ENCODE assay signal across 12 cellular contexts in the genomic region with DNA sequence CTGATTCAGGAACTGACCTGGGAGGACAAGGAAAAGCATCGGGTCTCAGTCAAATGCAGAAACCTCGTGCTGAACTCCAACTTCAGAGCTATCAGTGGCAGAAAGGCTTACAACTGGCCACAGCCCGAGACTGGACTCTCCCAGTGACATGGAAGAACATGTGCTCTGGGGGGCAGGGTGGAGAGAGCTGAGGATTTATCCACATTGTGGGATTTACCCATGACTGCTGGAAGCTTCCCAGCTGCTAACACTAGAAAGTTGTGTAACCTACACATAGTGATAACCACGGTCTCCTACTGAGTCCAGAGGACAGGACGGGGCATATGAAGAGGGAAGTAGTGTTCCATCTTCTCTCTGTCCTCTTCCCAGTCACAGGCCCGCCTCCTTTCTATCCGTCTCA.
DNase-seq lines count a peak whose midpoint lies in the region; ATAC-seq, FAIRE-seq and TF ChIP-seq lines count a peak whose summit lies in the region.
"Had no signal": no experiment of that assay in that cellular context is flagged by ENCODE, and none has a peak within 500 bp of the region (broad histone marks: within the 10 kb centered on the region; RNA-seq: fewer than 3 reads in every experiment).

No MANE protein-coding gene starts in this region.

- no peaks in the 10 kb centered on the region for H3K9me3 ChIP-seq in liver (ENCODE audit: control insufficient read depth in 4 of 4, low read length in 3 of 4)
- no peaks in the 10 kb centered on the region for H3K9me3 ChIP-seq in HepG2 (ENCODE audit: low read length)
- H3K9me3 ChIP-seq: Caco-2, pancreas had no signal

- no peak overlapping the region for H3K9ac ChIP-seq in liver (ENCODE audit: low read depth in 1 of 2, low read length in 2 of 2)
- no peak overlapping the region for H3K9ac ChIP-seq in HepG2 (ENCODE audit: insufficient read depth, low read depth, low read length)

- CTCF ChIA-PET in HepG2 (lab: Yijun Ruan, JAX; ENCODE audit: low intra/inter-chr PET ratio, low total read pairs): no interaction called here

- H3K4me3 ChIP-seq in liver (ENCODE audit: low read depth in 1 of 3, low read length in 3 of 3) (no peak overlapping the region), HepG2 (replicated peaks in 1 of 3; ENCODE audit: insufficient read depth in 1 of 3, low read depth in 2 of 3, low read length in 3 of 3) (no peak overlapping the region)
- H3K4me3 ChIP-seq: pancreas had no signal

- peaks cover 0 to 8% (median 7%) of the 10 kb centered on the region in 4 donors for H3K4me1 ChIP-seq in liver (ENCODE audit: control insufficient read depth in 4 of 4, insufficient read depth in 4 of 4, low read length in 3 of 4)
- peaks cover 20% of the 10 kb centered on the region for H3K4me1 ChIP-seq in HepG2 (ENCODE audit: insufficient read depth, low read length)
- H3K4me1 ChIP-seq: Caco-2 had no signal

- H3K27me3 ChIP-seq in liver (ENCODE audit: control insufficient read depth in 4 of 4, insufficient read depth in 4 of 4, low read length in 3 of 4): no peaks in the 10 kb centered on the region
- no peaks in the 10 kb centered on the region for H3K27me3 ChIP-seq in HepG2 (ENCODE audit: control insufficient read depth in 1 of 2, insufficient read depth in 2 of 2, low read length in 2 of 2)
- H3K27me3 ChIP-seq: pancreas had no signal

- in situ Hi-C loops in HepG2 (cut with HindIII; ENCODE audit: extremely low pct_ligation_motif_present, low pct_unique_long_range_greater_than_20kb): no loop called here

- TF ChIP-seq CTCF in liver (IDR thresholded peaks at IDR 0.05; ENCODE audit: low read depth, low read length, missing input control) (no peak), HepG2 (CRISPR knock-in tag; IDR thresholded peaks at IDR 0.05) (no peak), omental fat pad (IDR thresholded peaks at IDR 0.05) (no peak)

- intact Hi-C loops in HepG2 (cut with micrococcal nuclease; ENCODE audit: unreplicated experiment): no loop called here
- intact Hi-C loops in left ventricle myocardium superior (cut with micrococcal nuclease): no loop called here

- TF ChIP-seq EP300 in HepG2 (IDR thresholded peaks at IDR 0.05; ENCODE audit: low read depth in 2 of 2, low read length in 2 of 2) (no peak), HepG2 (CRISPR knock-in tag; IDR thresholded peaks at IDR 0.05; ENCODE audit: borderline replicate concordance) (no peak)

- no peak overlapping the region for H3K4me2 ChIP-seq in HepG2 (ENCODE audit: low read depth, low read length)

- TF ChIP-seq RAD21 in liver (IDR thresholded peaks at IDR 0.05): no peak
- no peak for TF ChIP-seq RAD21 in HepG2 (CRISPR knock-in tag; IDR thresholded peaks at IDR 0.05)

- 45% methylated on average over 7 of the region's 7 CpGs for WGBS in liver
- WGBS in HepG2 (ENCODE audit: low lambda C conversion rate): 39% methylated on average over 7 of the region's 7 CpGs

- H3K79me2 ChIP-seq in HepG2 (ENCODE audit: insufficient read depth, low read length): no peaks in the 10 kb centered on the region

- ATAC-seq in HepG2 (no peak), left ventricle myocardium superior (peak; percentile 66), omental fat pad (ENCODE audit: low FRiP score) (peak; percentile 34)
- ATAC-seq: effector memory CD8-positive, alpha-beta T cell had no signal

- H3K36me3 ChIP-seq in liver (ENCODE audit: control insufficient read depth in 4 of 4, insufficient read depth in 3 of 4, low read depth in 1 of 4, low read length in 3 of 4) (no peaks in the 10 kb centered on the region), HepG2 (replicated peaks in 1 of 2; ENCODE audit: control insufficient read depth in 1 of 2, insufficient read depth in 2 of 2, low read length in 2 of 2) (no peaks in the 10 kb centered on the region)
- H3K36me3 ChIP-seq: pancreas had no signal

- no TSS peak for BruUV-seq in HepG2 (replicated peaks; lab: Mats Ljungman, UMichigan)

- POLR2A ChIA-PET in HepG2 (lab: Yijun Ruan, JAX): interaction anchor here (1.3 kb wide), 1 partner anchor 124 kb away, joined by 4 read pairs; no protein-coding TSS in a partner anchor

- no peaks in the 10 kb centered on the region for H4K20me1 ChIP-seq in HepG2 (ENCODE audit: insufficient read depth, low read length)

- H3K27ac ChIP-seq in liver (ENCODE audit: low read depth in 1 of 2, low read length in 2 of 2): no peak overlapping the region
- no peak overlapping the region for H3K27ac ChIP-seq in HepG2 (ENCODE audit: extremely low read length, insufficient read depth, low read length)

- TF ChIP-seq POLR2A in HepG2 (IDR thresholded peaks at IDR 0.05; ENCODE audit: insufficient read depth in 1 of 2, low read depth in 2 of 2, low read length in 2 of 2): no peak

- FAIRE-seq in HepG2 (lab: Jason Lieb, UNC): no peak
- FAIRE-seq: pancreas had no signal

- no peak overlapping the region for H2AFZ ChIP-seq in HepG2 (ENCODE audit: low read length)

- DNase-seq in HepG2 (ENCODE audit: low spot score) (no peak), left ventricle myocardium superior (peak; percentile 74), omental fat pad (ENCODE audit: low spot score) (no peak), NCI-H510A treated with DMSO at 0.1 percent for 48 hours (lab: John Stamatoyannopoulos, UW) (no peak), DMS 273 treated with DMSO at 0.1 percent for 48 hours (lab: John Stamatoyannopoulos, UW) (no peak), NCI-H774 (lab: John Stamatoyannopoulos, UW) (no peak)
- no peak for DNase-seq in activated CD4-positive, CD25-positive, alpha-beta regulatory T cell (lab: John Stamatoyannopoulos, UW)
- DNase-seq: activated CD4-positive, alpha-beta T cell treated with anti-CD3 and anti-CD28 coated beads for 1 hour; Caco-2; effector memory CD8-positive, alpha-beta T cell had no signal

TF ChIP-seq in liver, 16 proteins besides CTCF, POLR2A, EP300 and RAD21 (continues in another document):
- TF ChIP-seq HNF4G (IDR thresholded peaks at IDR 0.05): no peak
- TF ChIP-seq, protein P1, sequence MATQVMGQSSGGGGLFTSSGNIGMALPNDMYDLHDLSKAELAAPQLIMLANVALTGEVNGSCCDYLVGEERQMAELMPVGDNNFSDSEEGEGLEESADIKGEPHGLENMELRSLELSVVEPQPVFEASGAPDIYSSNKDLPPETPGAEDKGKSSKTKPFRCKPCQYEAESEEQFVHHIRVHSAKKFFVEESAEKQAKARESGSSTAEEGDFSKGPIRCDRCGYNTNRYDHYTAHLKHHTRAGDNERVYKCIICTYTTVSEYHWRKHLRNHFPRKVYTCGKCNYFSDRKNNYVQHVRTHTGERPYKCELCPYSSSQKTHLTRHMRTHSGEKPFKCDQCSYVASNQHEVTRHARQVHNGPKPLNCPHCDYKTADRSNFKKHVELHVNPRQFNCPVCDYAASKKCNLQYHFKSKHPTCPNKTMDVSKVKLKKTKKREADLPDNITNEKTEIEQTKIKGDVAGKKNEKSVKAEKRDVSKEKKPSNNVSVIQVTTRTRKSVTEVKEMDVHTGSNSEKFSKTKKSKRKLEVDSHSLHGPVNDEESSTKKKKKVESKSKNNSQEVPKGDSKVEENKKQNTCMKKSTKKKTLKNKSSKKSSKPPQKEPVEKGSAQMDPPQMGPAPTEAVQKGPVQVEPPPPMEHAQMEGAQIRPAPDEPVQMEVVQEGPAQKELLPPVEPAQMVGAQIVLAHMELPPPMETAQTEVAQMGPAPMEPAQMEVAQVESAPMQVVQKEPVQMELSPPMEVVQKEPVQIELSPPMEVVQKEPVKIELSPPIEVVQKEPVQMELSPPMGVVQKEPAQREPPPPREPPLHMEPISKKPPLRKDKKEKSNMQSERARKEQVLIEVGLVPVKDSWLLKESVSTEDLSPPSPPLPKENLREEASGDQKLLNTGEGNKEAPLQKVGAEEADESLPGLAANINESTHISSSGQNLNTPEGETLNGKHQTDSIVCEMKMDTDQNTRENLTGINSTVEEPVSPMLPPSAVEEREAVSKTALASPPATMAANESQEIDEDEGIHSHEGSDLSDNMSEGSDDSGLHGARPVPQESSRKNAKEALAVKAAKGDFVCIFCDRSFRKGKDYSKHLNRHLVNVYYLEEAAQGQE (IDR thresholded peaks at IDR 0.05): no peak
- TF ChIP-seq SP1 (IDR thresholded peaks at IDR 0.05): no peak
- TF ChIP-seq FOXA1 (IDR thresholded peaks at IDR 0.05): no peak
- no peak for TF ChIP-seq NR2F2 (IDR thresholded peaks at IDR 0.05)
- no peak for TF ChIP-seq HNF4A (conservative IDR thresholded peaks at IDR 0.05)

TF ChIP-seq in HepG2, 621 proteins besides CTCF, POLR2A, EP300 and RAD21:
- TF ChIP-seq TCF7L2 (IDR thresholded peaks at IDR 0.05; ENCODE audit: low read depth, low read length) (no peak), NFE2L1 (CRISPR knock-in tag; IDR thresholded peaks at IDR 0.05; ENCODE audit: borderline replicate concordance) (no peak), ZNF292 (CRISPR knock-in tag; IDR thresholded peaks at IDR 0.05; ENCODE audit: borderline replicate concordance, low read depth) (no peak), DNMT3B (CRISPR knock-in tag; conservative IDR thresholded peaks at IDR 0.05) (no peak), KLF11 (CRISPR knock-in tag; IDR thresholded peaks at IDR 0.05) (no peak), GTF2F1 (IDR thresholded peaks at IDR 0.05; ENCODE audit: low read length) (no peak), ZNF607 (CRISPR knock-in tag; IDR thresholded peaks at IDR 0.05; ENCODE audit: borderline replicate concordance) (no peak)
- TF ChIP-seq, protein P2, sequence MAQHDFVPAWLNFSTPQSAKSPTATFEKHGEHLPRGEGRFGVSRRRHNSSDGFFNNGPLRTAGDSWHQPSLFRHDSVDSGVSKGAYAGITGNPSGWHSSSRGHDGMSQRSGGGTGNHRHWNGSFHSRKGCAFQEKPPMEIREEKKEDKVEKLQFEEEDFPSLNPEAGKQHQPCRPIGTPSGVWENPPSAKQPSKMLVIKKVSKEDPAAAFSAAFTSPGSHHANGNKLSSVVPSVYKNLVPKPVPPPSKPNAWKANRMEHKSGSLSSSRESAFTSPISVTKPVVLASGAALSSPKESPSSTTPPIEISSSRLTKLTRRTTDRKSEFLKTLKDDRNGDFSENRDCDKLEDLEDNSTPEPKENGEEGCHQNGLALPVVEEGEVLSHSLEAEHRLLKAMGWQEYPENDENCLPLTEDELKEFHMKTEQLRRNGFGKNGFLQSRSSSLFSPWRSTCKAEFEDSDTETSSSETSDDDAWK (CRISPR knock-in tag; IDR thresholded peaks at IDR 0.05): no peak
